Comparison of ENCODE assay signal across 21 cellular contexts in the genomic region with DNA sequence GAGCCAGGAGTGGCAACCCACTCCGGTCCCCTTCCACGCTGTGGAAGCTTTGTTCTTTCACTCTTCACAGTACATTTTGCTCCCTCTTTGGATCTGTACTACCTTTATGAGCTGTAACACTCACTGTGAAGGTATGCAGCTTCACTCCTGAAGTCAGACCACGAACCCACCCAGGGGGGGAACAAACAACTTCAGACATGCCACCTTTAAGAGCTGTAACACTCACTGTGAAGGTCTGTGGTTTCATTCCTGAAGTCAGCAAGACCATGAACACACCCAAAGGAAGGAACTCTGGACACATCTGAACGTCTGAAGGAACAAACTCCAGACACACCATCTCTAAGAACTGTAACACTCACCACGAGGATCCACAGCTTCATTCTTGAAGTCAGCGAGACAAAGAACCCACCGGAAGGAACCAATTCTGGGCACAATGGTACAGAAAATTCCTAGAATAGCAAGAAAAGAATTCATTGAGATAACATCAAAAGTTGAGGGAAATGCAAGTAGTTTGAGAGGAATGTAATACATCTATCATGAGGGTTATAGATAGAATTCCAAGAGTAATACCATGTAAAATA.
DNase-seq lines count a peak whose midpoint lies in the region; ATAC-seq and TF ChIP-seq lines count a peak whose summit lies in the region.
"Had no signal": no experiment of that assay in that cellular context is flagged by ENCODE, and none has a peak within 500 bp of the region (broad histone marks: within the 10 kb centered on the region; RNA-seq: fewer than 3 reads in every experiment).

No MANE protein-coding gene starts in this region.

- no peak for ATAC-seq in HG02759 (IDR thresholded peaks at IDR 0.05; ENCODE audit: unreplicated experiment)
- ATAC-seq in HG02884 (IDR thresholded peaks at IDR 0.05; ENCODE audit: unreplicated experiment) = no peak
- ATAC-seq: heart left ventricle; stimulated activated naive CD8-positive, alpha-beta T cell treated with anti-CD3 and anti-CD28 coated beads, Interleukin-15, amount 100 ng/mL, for 72 hours; T-helper 17 cell had no signal

- peak overlapping the region; percentile 12 for H3K9ac ChIP-seq in mammary epithelial cell (ENCODE audit: insufficient read depth, low read length)

- no peak overlapping the region for H3K4me3 ChIP-seq in mammary epithelial cell (replicated peaks in 1 of 3; ENCODE audit: insufficient read depth in 1 of 3, low read depth in 2 of 3, low read length in 3 of 3)
- H3K4me3 ChIP-seq in breast epithelium = no peak overlapping the region
- no peak overlapping the region for H3K4me3 ChIP-seq in astrocyte of the spinal cord (ENCODE audit: low read depth, low read length)
- H3K4me3 ChIP-seq: heart left ventricle, right atrium auricular region had no signal

- in situ Hi-C loops in mammary epithelial cell (cut with MboI; ENCODE audit: low sequenced_read_pairs in 2 of 2) = no loop called here
- in situ Hi-C loops in astrocyte of the spinal cord (cut with HindIII; ENCODE audit: low sequenced_read_pairs) = no loop called here

- H3K36me3 ChIP-seq in mammary epithelial cell (ENCODE audit: insufficient read depth, low read length) (no peaks in the 10 kb centered on the region), breast epithelium (no peaks in the 10 kb centered on the region)
- H3K36me3 ChIP-seq: heart left ventricle, right atrium auricular region had no signal

- intact Hi-C loops in mammary epithelial cell (cut with micrococcal nuclease) = loop anchor here (5.0 kb wide), 1 partner anchor 94 kb away; no protein-coding TSS in a partner anchor
- intact Hi-C loops in breast epithelium (cut with DNase I; ENCODE audit: low total_unique reads) = no loop called here

- DNase-seq in mammary epithelial cell = peak; percentile 92
- DNase-seq in breast epithelium (ENCODE audit: low spot score in 2 of 2) = no peak
- peak; percentile 57 for DNase-seq in astrocyte of the spinal cord (ENCODE audit: low read depth, low spot score)
- DNase-seq in islet precursor cell = peak; percentile 87
- DNase-seq in DMS 273 treated with DMSO at 0.1 percent for 48 hours (lab: John Stamatoyannopoulos, UW) = no peak
- DNase-seq in activated CD4-positive, CD25-positive, alpha-beta regulatory T cell (lab: John Stamatoyannopoulos, UW) = no peak
- DNase-seq: 8988T; activated CD4-positive, alpha-beta T cell treated with anti-CD3 and anti-CD28 coated beads, Interleukin-2, amount 50 U/mL, for 48 hours; COR-L47; effector CD8-positive, alpha-beta T cell; HCEC 1CT; heart left ventricle; NCI-H1417 treated with DMSO at 0.1 percent for 48 hours; NCI-H69; SIG-M5; stimulated activated CD4-positive, alpha-beta T cell treated with anti-CD3 and anti-CD28 coated beads, Interleukin-4, amount 100 ng/mL, for 4 hours; stimulated activated naive CD8-positive, alpha-beta T cell treated with anti-CD3 and anti-CD28 coated beads, Interleukin-15, amount 100 ng/mL, for 72 hours; T-helper 17 cell had no signal

- no peak for TF ChIP-seq CTCF in mammary epithelial cell (conservative IDR thresholded peaks at IDR 0.05 in 1 of 2, IDR thresholded peaks at IDR 0.05 in 1 of 2; ENCODE audit: extremely low read depth in 1 of 2, insufficient read depth in 1 of 2, low read depth in 1 of 2, low read length in 2 of 2)
- no peak for TF ChIP-seq CTCF in breast epithelium (IDR thresholded peaks at IDR 0.05)
- TF ChIP-seq CTCF in astrocyte of the spinal cord (IDR thresholded peaks at IDR 0.05; ENCODE audit: low read depth, low read length) = no peak

- peak overlapping the region; percentile 40 for H3K27ac ChIP-seq in mammary epithelial cell (ENCODE audit: insufficient read depth, low read depth, low read length)
- H3K27ac ChIP-seq in breast epithelium = no peak overlapping the region
- H3K27ac ChIP-seq: heart left ventricle, right atrium auricular region had no signal

- no peaks in the 10 kb centered on the region for H4K20me1 ChIP-seq in mammary epithelial cell (ENCODE audit: insufficient read depth, low read length)

- CTCF ChIA-PET in mammary epithelial cell (lab: Charles Lee; ENCODE audit: low non-redundant PET) = no interaction called here

- H2AFZ ChIP-seq in mammary epithelial cell (ENCODE audit: low read depth, low read length) = peak overlapping the region; percentile 72

- dilution Hi-C loops in mammary epithelial cell (cut with HindIII; ENCODE audit: low sequenced_read_pairs) = no loop called here

- no peaks in the 10 kb centered on the region for H3K27me3 ChIP-seq in mammary epithelial cell (ENCODE audit: insufficient read depth, low read length)
- no peaks in the 10 kb centered on the region for H3K27me3 ChIP-seq in breast epithelium
- H3K27me3 ChIP-seq: heart left ventricle, right atrium auricular region had no signal

- TF ChIP-seq POLR2A in breast epithelium (IDR thresholded peaks at IDR 0.05) = no peak

- H3K4me1 ChIP-seq in mammary epithelial cell (ENCODE audit: insufficient read depth, low read length) (peaks cover 5% of the 10 kb centered on the region), breast epithelium (no peaks in the 10 kb centered on the region)
- H3K4me1 ChIP-seq: heart left ventricle, right atrium auricular region had no signal

- H3K9me3 ChIP-seq in mammary epithelial cell (replicated peaks; ENCODE audit: insufficient read depth, low read length) = peaks cover 11% of the 10 kb centered on the region
- no peaks in the 10 kb centered on the region for H3K9me3 ChIP-seq in breast epithelium
- H3K9me3 ChIP-seq: heart left ventricle, right atrium auricular region had no signal

- H3K4me2 ChIP-seq in mammary epithelial cell (ENCODE audit: insufficient read depth, low read depth, low read length) = no peak overlapping the region

- no peaks in the 10 kb centered on the region for H3K79me2 ChIP-seq in mammary epithelial cell (ENCODE audit: insufficient read depth, low read length)

- TSS peak; percentile 86 for BruUV-seq in mammary epithelial cell (replicated peaks; lab: Mats Ljungman, UMichigan)

- WGBS in mammary epithelial cell (ENCODE audit: low coverage, missing lambda C conversion rate) = 3% methylated on average over 6 of the region's 7 CpGs

Comparison
In these comparisons a context has a peak if more than half of its experiments do, and no peak if none do; other contexts are left out.
1. DNase-seq: peak in mammary epithelial cell (single experiment), astrocyte of the spinal cord (single experiment) and islet precursor cell (single experiment); none in breast epithelium (0 of 2), DMS 273 treated with DMSO at 0.1 percent for 48 hours (single experiment) and activated CD4-positive, CD25-positive, alpha-beta regulatory T cell (0 of 4).